ENCODE assay signal across 12 cellular contexts in the genomic region with DNA sequence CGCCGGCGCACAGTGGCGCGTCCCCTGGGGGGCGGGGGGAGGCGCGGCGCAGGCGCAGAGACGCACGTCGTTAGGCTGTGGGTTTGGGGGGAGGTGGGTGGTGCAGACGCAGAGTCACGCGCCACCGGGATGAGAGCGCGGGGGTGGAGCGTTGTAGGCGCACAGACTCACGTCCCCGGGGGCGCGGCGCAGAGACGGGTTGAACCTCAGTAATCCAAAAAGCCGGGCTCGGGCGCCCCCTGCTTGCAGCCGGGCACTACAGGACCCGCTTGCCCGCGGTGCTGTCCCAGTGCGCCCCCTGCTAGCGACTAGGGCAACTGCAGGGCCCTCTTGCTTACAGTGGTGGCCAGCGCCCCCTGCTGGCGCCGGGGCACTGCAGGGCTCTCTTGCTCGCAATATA. TPM values are rescaled to one million over a fixed set of nuclear protein-coding genes. Genes with fewer than 3 reads are reported as not detected.
"Had no signal": no experiment of that assay in that cellular context is flagged by ENCODE, and none has a peak within 500 bp of the region (broad histone marks: within the 10 kb centered on the region; RNA-seq: fewer than 3 reads in every experiment).

No MANE protein-coding gene starts in this region.

RNA-seq across cellular contexts. Expression of gene SCGB1C2, which starts 3.4 kb away (rescaled TPM):
- total RNA-seq: activated T-helper 17 cell treated with anti-CD3 and anti-CD28 coated beads, Interleukin-2, amount 50 U/mL, for 72 hours; aorta; dermis microvascular lymphatic vessel endothelial cell; esophagus muscularis mucosa; glomerular endothelial cell; lower leg skin; mesothelial cell of epicardium; myocyte; ovary; renal cortical epithelial cell; temporal lobe had no signal
- polyA plus RNA-seq: aorta, neural cell, ovary had no signal
